12 cellular contexts compared by ENCODE assay signal in the genomic region with DNA sequence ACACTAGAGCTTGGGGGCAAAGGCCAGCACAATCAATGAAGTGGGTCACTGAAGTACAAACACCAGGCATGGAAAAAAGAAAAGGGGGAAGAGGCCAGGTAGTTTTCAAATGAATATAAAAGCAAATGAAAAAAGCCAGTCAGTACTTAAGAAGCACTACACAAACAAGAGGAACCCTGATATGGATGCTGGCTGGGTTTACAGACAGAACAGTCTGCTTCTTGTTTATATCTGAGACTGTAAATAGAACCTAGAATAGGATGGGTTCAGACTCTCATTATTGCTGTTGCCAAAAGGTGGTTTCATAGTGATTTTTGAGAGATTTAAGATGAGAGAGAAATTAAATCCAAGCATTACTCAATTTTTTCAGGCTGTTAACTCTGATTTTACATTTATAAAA.
"Had no signal": no experiment of that assay in that cellular context is flagged by ENCODE, and none has a peak within 500 bp of the region (broad histone marks: within the 10 kb centered on the region; RNA-seq: fewer than 3 reads in every experiment).

No MANE protein-coding gene starts in this region.

- H3K27ac Mint-ChIP-seq: activated CD4-positive, alpha-beta T cell treated with anti-CD3 and anti-CD28 coated beads for 36 hours; activated naive CD8-positive, alpha-beta T cell; T-helper 2 cell treated with Interferon-gamma antibody and Interleukin-4, amounts not matched to agents 5 μg/mL and 100 μg/mL, for 36 hours had no signal

- ATAC-seq: activated CD4-positive, alpha-beta T cell treated with anti-CD3 and anti-CD28 coated beads for 36 hours; stimulated activated naive CD8-positive, alpha-beta T cell treated with anti-CD3 and anti-CD28 coated beads, Interleukin-15, Interleukin-2, amounts not matched to agents 100 U/mL and 50 U/mL, for 24 hours; WTC11 had no signal

- H3K27me3 Mint-ChIP-seq: activated CD4-positive, alpha-beta T cell treated with anti-CD3 and anti-CD28 coated beads for 36 hours; activated naive CD8-positive, alpha-beta T cell had no signal

- H3K27me3 ChIP-seq: spleen, tibial artery had no signal

- H3K4me1 ChIP-seq: tibial artery had no signal

- H3K4me3 Mint-ChIP-seq: activated CD4-positive, alpha-beta T cell treated with anti-CD3 and anti-CD28 coated beads for 36 hours; activated naive CD8-positive, alpha-beta T cell; T-helper 2 cell treated with Interferon-gamma antibody and Interleukin-4, amounts not matched to agents 5 μg/mL and 100 μg/mL, for 36 hours; WTC11 had no signal

- DNase-seq: activated CD4-positive, alpha-beta T cell treated with anti-CD3 and anti-CD28 coated beads for 36 hours; activated CD4-positive, alpha-beta T cell treated with anti-CD3 and anti-CD28 coated beads, Interleukin-2, amount 50 U/mL, for 48 hours; occipital lobe; posterior cingulate gyrus; spleen; stimulated activated naive CD8-positive, alpha-beta T cell treated with anti-CD3 and anti-CD28 coated beads, Interleukin-15, Interleukin-2, amounts not matched to agents 100 U/mL and 50 U/mL, for 24 hours; substantia nigra; tibial artery had no signal

- H3K9me3 ChIP-seq: spleen, tibial artery had no signal

- H3K27ac ChIP-seq: spleen, tibial artery had no signal

- H3K9me3 Mint-ChIP-seq: T-helper 2 cell treated with Interferon-gamma antibody and Interleukin-4, amounts not matched to agents 5 μg/mL and 100 μg/mL, for 36 hours; WTC11 had no signal

- H3K4me3 ChIP-seq: lung, spleen, tibial artery had no signal
